ENCODE assay signal across 25 cellular contexts in the genomic region with DNA sequence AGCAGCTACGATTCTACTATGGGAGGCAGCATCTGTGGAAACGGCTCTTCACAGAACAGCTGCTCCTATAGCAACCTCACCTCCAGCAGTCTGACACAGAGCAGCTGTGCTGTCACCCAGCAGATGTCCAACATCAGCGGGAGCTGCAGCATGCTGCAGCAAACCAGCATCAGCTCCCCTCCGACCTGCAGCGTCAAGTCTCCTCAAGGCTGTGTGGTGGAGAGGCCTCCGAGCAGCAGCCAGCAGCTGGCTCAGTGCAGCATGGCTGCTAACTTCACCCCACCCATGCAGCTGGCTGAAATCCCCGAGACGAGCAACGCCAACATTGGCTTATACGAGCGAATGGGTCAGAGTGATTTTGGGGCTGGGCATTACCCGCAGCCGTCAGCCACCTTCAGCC.
DNase-seq lines count a peak whose midpoint lies in the region; ATAC-seq and TF ChIP-seq lines count a peak whose summit lies in the region.
"Had no signal": no experiment of that assay in that cellular context is flagged by ENCODE, and none has a peak within 500 bp of the region (broad histone marks: within the 10 kb centered on the region; RNA-seq: fewer than 3 reads in every experiment).

No MANE protein-coding gene starts in this region.

- H3K4me1 Mint-ChIP-seq in neural crest cell, result peaks cover 12% of the 10 kb centered on the region
- H3K4me1 Mint-ChIP-seq in activated T-cell treated with anti-CD3 and anti-CD28 coated beads, Interleukin-2, amount 50 U/mL, for 4 hours (ENCODE audit: low read depth), result peaks cover 22% of the 10 kb centered on the region
- H3K4me1 Mint-ChIP-seq: neural progenitor cell had no signal

- peak overlapping the region; percentile 16 to 33 for H3K27ac Mint-ChIP-seq in activated naive CD4-positive, alpha-beta T cell treated with anti-CD3 and anti-CD28 coated beads, Interleukin-2, amount 50 U/mL, for 72 hours
- H3K27ac Mint-ChIP-seq in neural crest cell (ENCODE audit: unreplicated experiment), result peak overlapping the region; percentile 41
- H3K27ac Mint-ChIP-seq: neural progenitor cell; stimulated activated naive CD8-positive, alpha-beta T cell treated with anti-CD3 and anti-CD28 coated beads, Interleukin-15, Interleukin-2, amounts not matched to agents 100 ng/mL and 50 ng/mL, for 24 hours; T-cell had no signal

- H3K4me3 ChIP-seq in heart left ventricle (no peak overlapping the region), upper lobe of right lung (no peak overlapping the region), mammary epithelial cell (replicated peaks in 1 of 3; ENCODE audit: insufficient read depth in 1 of 3, low read depth in 2 of 3, low read length in 3 of 3) (no peak overlapping the region)
- H3K4me3 ChIP-seq: neural progenitor cell, psoas muscle, spleen, tibial nerve had no signal

- H3K27ac ChIP-seq in heart left ventricle, result no peak overlapping the region
- H3K27ac ChIP-seq in upper lobe of right lung, result no peak overlapping the region
- no peak overlapping the region for H3K27ac ChIP-seq in mammary epithelial cell (ENCODE audit: insufficient read depth, low read depth, low read length)
- H3K27ac ChIP-seq: neural progenitor cell, psoas muscle, spleen, tibial nerve had no signal

- intact Hi-C loops in heart left ventricle (cut with DNase I), result loop anchor here in 6 of 10 donors (5.0 to 10.0 kb wide), 4 partner anchors 42 to 765 kb away; a partner anchor contains a TSS
- intact Hi-C loops in upper lobe of right lung (cut with DNase I), result no loop called here
- intact Hi-C loops in mammary epithelial cell (cut with micrococcal nuclease), result no loop called here

- CTCF ChIA-PET in mammary epithelial cell (lab: Charles Lee; ENCODE audit: low non-redundant PET), result no interaction called here

- peaks cover 14 to 20% of the 10 kb centered on the region in 2 donors for H3K36me3 Mint-ChIP-seq in activated naive CD4-positive, alpha-beta T cell treated with anti-CD3 and anti-CD28 coated beads, Interleukin-2, amount 50 U/mL, for 72 hours
- peaks cover 24% of the 10 kb centered on the region for H3K36me3 Mint-ChIP-seq in neural crest cell (ENCODE audit: low read depth)
- H3K36me3 Mint-ChIP-seq in activated T-cell treated with anti-CD3 and anti-CD28 coated beads, Interleukin-2, amount 50 U/mL, for 4 hours (ENCODE audit: insufficient read depth), result peaks cover 36% of the 10 kb centered on the region

- TF ChIP-seq CTCF in heart left ventricle (IDR thresholded peaks at IDR 0.05) (no peak), neural crest cell (conservative IDR thresholded peaks at IDR 0.05) (no peak), upper lobe of right lung (IDR thresholded peaks at IDR 0.05) (no peak), mammary epithelial cell (conservative IDR thresholded peaks at IDR 0.05 in 1 of 2, IDR thresholded peaks at IDR 0.05 in 1 of 2; ENCODE audit: extremely low read depth in 1 of 2, insufficient read depth in 1 of 2, low read depth in 1 of 2, low read length in 2 of 2) (no peak)

- H3K27me3 ChIP-seq in heart left ventricle (no peaks in the 10 kb centered on the region), upper lobe of right lung (no peaks in the 10 kb centered on the region), mammary epithelial cell (ENCODE audit: insufficient read depth, low read length) (no peaks in the 10 kb centered on the region)
- H3K27me3 ChIP-seq: neural progenitor cell, spleen, tibial nerve had no signal

- H3K9ac ChIP-seq in mammary epithelial cell (ENCODE audit: insufficient read depth, low read length), result no peak overlapping the region
- H3K9ac ChIP-seq: neural progenitor cell had no signal

- no peaks in the 10 kb centered on the region for H4K20me1 ChIP-seq in mammary epithelial cell (ENCODE audit: insufficient read depth, low read length)

- no peaks in the 10 kb centered on the region for H3K27me3 Mint-ChIP-seq in neural crest cell (ENCODE audit: low read depth)
- H3K27me3 Mint-ChIP-seq in activated T-cell treated with anti-CD3 and anti-CD28 coated beads, Interleukin-2, amount 50 U/mL, for 4 hours (ENCODE audit: low read depth), result no peaks in the 10 kb centered on the region
- H3K27me3 Mint-ChIP-seq: activated naive CD8-positive, alpha-beta T cell treated with anti-CD3 and anti-CD28 coated beads for 36 hours; stimulated activated naive CD8-positive, alpha-beta T cell treated with anti-CD3 and anti-CD28 coated beads, Interleukin-15, Interleukin-2, amounts not matched to agents 100 ng/mL and 50 ng/mL, for 24 hours; T-cell had no signal

- no peak for DNase-seq in activated naive CD4-positive, alpha-beta T cell treated with anti-CD3 and anti-CD28 coated beads, Interleukin-2, amount 50 U/mL, for 72 hours (ENCODE audit: low spot score in 2 of 2)
- DNase-seq in activated naive CD4-positive, alpha-beta T cell (lab: John Stamatoyannopoulos, UW), result no peak
- DNase-seq in heart left ventricle (peak in 2 of 5 donors; percentile 72 to 74), neural crest cell (ENCODE audit: low read depth, low spot score) (no peak), upper lobe of right lung (no peak), mammary epithelial cell (no peak)
- DNase-seq in activated T-cell treated with anti-CD3 and anti-CD28 coated beads, Interleukin-2, amount 50 U/mL, for 4 hours, result no peak
- DNase-seq: 8988T; activated naive CD8-positive, alpha-beta T cell treated with anti-CD3 and anti-CD28 coated beads for 36 hours; AML-193; DMS79 treated with DMSO at 0.1 percent for 48 hours; erythroblast; KG1; NCI-H187; NCI-H226; psoas muscle; SHP77 treated with DMSO at 0.1 percent for 48 hours; spleen; stimulated activated CD4-positive, alpha-beta T cell treated with anti-CD3 and anti-CD28 coated beads, Interleukin-4, amount 100 ng/mL, for 24 hours; T-cell had no signal

- H3K79me2 ChIP-seq in mammary epithelial cell (ENCODE audit: insufficient read depth, low read length), result no peaks in the 10 kb centered on the region

- H3K4me1 ChIP-seq in heart left ventricle (peaks cover 0 to 16% (median 5%) of the 10 kb centered on the region in 12 donors), upper lobe of right lung (no peaks in the 10 kb centered on the region), mammary epithelial cell (ENCODE audit: insufficient read depth, low read length) (no peaks in the 10 kb centered on the region)
- H3K4me1 ChIP-seq: neural progenitor cell, spleen, tibial nerve had no signal

- no peak overlapping the region for H2AFZ ChIP-seq in mammary epithelial cell (ENCODE audit: low read depth, low read length)
- H2AFZ ChIP-seq: neural progenitor cell had no signal

- no peak for TF ChIP-seq POLR2A in heart left ventricle (IDR thresholded peaks at IDR 0.05)

- WGBS in heart left ventricle, 4 donors, result 75 to 82% (median 80%) methylated on average over 13 of the region's 13 CpGs
- 96% methylated on average over 9 of the region's 13 CpGs for WGBS in mammary epithelial cell (ENCODE audit: low coverage, missing lambda C conversion rate)

- no TSS peak for BruUV-seq in mammary epithelial cell (replicated peaks; lab: Mats Ljungman, UMichigan)

- peaks cover 3 to 5% of the 10 kb centered on the region in 2 donors for H3K9me3 Mint-ChIP-seq in activated naive CD4-positive, alpha-beta T cell treated with anti-CD3 and anti-CD28 coated beads, Interleukin-2, amount 50 U/mL, for 72 hours
- no peaks in the 10 kb centered on the region for H3K9me3 Mint-ChIP-seq in neural crest cell
- no peaks in the 10 kb centered on the region for H3K9me3 Mint-ChIP-seq in activated T-cell treated with anti-CD3 and anti-CD28 coated beads, Interleukin-2, amount 50 U/mL, for 4 hours
- H3K9me3 Mint-ChIP-seq: neural progenitor cell, T-cell had no signal

- H3K4me3 Mint-ChIP-seq in neural crest cell, result no peak overlapping the region
- H3K4me3 Mint-ChIP-seq in activated T-cell treated with anti-CD3 and anti-CD28 coated beads, Interleukin-2, amount 50 U/mL, for 4 hours, result no peak overlapping the region
- H3K4me3 Mint-ChIP-seq: activated naive CD8-positive, alpha-beta T cell treated with anti-CD3 and anti-CD28 coated beads for 36 hours; neural progenitor cell; stimulated activated naive CD8-positive, alpha-beta T cell treated with anti-CD3 and anti-CD28 coated beads, Interleukin-15, Interleukin-2, amounts not matched to agents 100 ng/mL and 50 ng/mL, for 24 hours; T-cell had no signal

- H3K9me3 ChIP-seq in heart left ventricle (no peaks in the 10 kb centered on the region), upper lobe of right lung (no peaks in the 10 kb centered on the region), mammary epithelial cell (replicated peaks; ENCODE audit: insufficient read depth, low read length) (no peaks in the 10 kb centered on the region)
- H3K9me3 ChIP-seq: psoas muscle, spleen, tibial nerve had no signal

- H3K4me2 ChIP-seq in mammary epithelial cell (ENCODE audit: insufficient read depth, low read depth, low read length), result no peak overlapping the region
- H3K4me2 ChIP-seq: neural progenitor cell had no signal

- H3K36me3 ChIP-seq in heart left ventricle (peaks cover 0 to 68% (median 58%) of the 10 kb centered on the region in 9 donors), upper lobe of right lung (peaks cover 54% of the 10 kb centered on the region), mammary epithelial cell (ENCODE audit: insufficient read depth, low read length) (no peaks in the 10 kb centered on the region)

- in situ Hi-C loops in mammary epithelial cell (cut with MboI; ENCODE audit: low sequenced_read_pairs in 2 of 2), result no loop called here

- no peak for ATAC-seq in activated naive CD4-positive, alpha-beta T cell treated with anti-CD3 and anti-CD28 coated beads, Interleukin-2, amount 50 U/mL, for 72 hours
- ATAC-seq in heart left ventricle, result peak; percentile 34 to 63 (median 52)
- peak; percentile 57 for ATAC-seq in upper lobe of right lung
- no peak for ATAC-seq in GM19452 (IDR thresholded peaks at IDR 0.05; ENCODE audit: unreplicated experiment)
- ATAC-seq in activated T-cell treated with anti-CD3 and anti-CD28 coated beads, Interleukin-2, amount 50 U/mL, for 4 hours, result no peak
- ATAC-seq: left colon, psoas muscle, T-cell had no signal

- dilution Hi-C loops in mammary epithelial cell (cut with HindIII; ENCODE audit: low sequenced_read_pairs), result loop anchor here (10.0 kb wide), 1 partner anchor 565 kb away; no protein-coding TSS in a partner anchor

Comparison
In these comparisons a context has a peak if more than half of its experiments do, and no peak if none do; other contexts are left out.
1. ATAC-seq: peak in heart left ventricle (4 of 4) and upper lobe of right lung (single experiment); none in activated naive CD4-positive, alpha-beta T cell treated with anti-CD3 and anti-CD28 coated beads, Interleukin-2, amount 50 U/mL, for 72 hours (0 of 2), GM19452 (single experiment) and activated T-cell treated with anti-CD3 and anti-CD28 coated beads, Interleukin-2, amount 50 U/mL, for 4 hours (0 of 2).
2. intact Hi-C loops: an anchor here in heart left ventricle (5.0 to 10.0 kb wide); none called in upper lobe of right lung and mammary epithelial cell.